ENCODE assay signal across 9 cellular contexts in the genomic region with DNA sequence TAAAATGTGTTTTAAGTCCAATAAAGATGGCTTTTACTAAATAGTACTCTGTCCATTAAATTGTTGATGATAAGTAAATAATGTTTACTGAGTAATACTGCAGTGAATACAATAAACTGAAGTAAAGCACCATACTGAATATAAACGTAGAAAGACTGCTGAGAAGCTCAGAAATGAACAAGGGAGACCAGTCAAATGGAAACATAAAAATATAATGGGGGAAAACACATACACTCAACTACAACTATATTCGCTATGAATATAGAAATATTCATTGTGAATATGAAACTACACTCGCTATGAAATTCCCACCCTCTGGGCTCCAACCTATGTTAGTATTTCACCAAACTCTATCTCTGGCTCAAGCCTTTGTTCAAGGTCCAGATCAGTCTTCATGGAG.
"Had no signal": no experiment of that assay in that cellular context is flagged by ENCODE, and none has a peak within 500 bp of the region (broad histone marks: within the 10 kb centered on the region; RNA-seq: fewer than 3 reads in every experiment).

No MANE protein-coding gene starts in this region.

- H3K27ac Mint-ChIP-seq: GM23338, H9, IgD-negative memory B cell had no signal

- H3K4me1 Mint-ChIP-seq: GM23338, H9 had no signal

- ATAC-seq: GM23338, HepG2 had no signal

- H3K4me3 ChIP-seq: GM23338 had no signal

- H3K27ac ChIP-seq: HL-60, KMS-11 had no signal

- H3K4me3 Mint-ChIP-seq: GM23338, H9, IgD-negative memory B cell had no signal

- H3K9ac ChIP-seq: KMS-11 had no signal

- H3K9me3 Mint-ChIP-seq: GM23338, H9, IgD-negative memory B cell had no signal

- H3K27me3 Mint-ChIP-seq: IgD-negative memory B cell had no signal

- H3K4me2 ChIP-seq: GM23338, KMS-11 had no signal

- H2AFZ ChIP-seq: GM23338 had no signal

- DNase-seq: H9, HCEC 1CT, KBM-7 had no signal

- FAIRE-seq: H1, HepG2 had no signal
